In the genomic region with DNA sequence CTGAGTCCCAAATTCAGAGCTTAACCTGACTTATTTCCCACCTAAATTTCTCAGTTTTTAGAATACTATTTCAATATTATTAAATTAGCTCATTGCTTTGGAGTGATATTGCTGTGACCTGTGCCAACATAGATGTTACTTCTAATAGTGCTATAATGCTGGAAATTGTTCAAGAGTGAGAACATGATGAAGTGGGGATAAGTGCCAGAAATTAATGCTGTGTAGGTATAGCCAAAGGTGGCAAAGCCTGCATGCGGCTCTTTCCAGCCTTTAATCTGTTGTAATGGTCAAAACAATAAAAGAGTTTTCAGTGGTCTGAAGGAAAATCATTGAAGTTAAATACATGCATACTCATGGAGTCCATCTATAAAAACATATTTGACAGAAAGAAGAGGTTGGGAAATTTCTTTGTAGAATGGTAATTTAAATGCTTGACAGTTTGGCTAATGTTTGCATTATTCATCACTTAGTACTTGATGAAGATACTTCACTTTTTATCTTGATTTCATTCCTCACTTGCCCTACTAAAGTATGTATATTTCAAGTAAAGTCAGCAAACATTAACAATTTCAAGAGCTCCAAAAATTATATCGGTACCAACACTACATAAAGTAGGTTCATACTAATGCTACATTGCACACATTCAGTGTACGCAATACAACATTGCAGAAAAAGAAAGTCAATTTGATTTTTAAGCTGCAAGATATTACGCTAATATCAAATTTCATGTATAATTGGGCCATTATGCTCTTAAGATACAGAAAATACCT, we compare ENCODE assay signal across 17 cellular contexts.
DNase-seq lines count a peak whose midpoint lies in the region; ATAC-seq and TF ChIP-seq lines count a peak whose summit lies in the region.
"Had no signal": no experiment of that assay in that cellular context is flagged by ENCODE, and none has a peak within 500 bp of the region (broad histone marks: within the 10 kb centered on the region; RNA-seq: fewer than 3 reads in every experiment).

No MANE protein-coding gene starts in this region.

- no peaks in the 10 kb centered on the region for H3K27me3 ChIP-seq in adrenal gland
- H3K27me3 ChIP-seq: BLaER1 had no signal

- no peaks in the 10 kb centered on the region for H3K9me3 ChIP-seq in adrenal gland (replicated peaks in 1 of 3)
- H3K9me3 ChIP-seq: BLaER1, HAP-1 had no signal

- H3K36me3 ChIP-seq in adrenal gland (replicated peaks in 1 of 2): no peaks in the 10 kb centered on the region
- H3K36me3 ChIP-seq: BLaER1, HAP-1 had no signal

- ATAC-seq in esophagus mucosa (no peak), HG03025 (IDR thresholded peaks at IDR 0.05; ENCODE audit: low FRiP score, unreplicated experiment) (no peak)
- ATAC-seq: CD8-positive, alpha-beta T cell had no signal

- H3K27ac ChIP-seq in adrenal gland: no peak overlapping the region
- H3K27ac ChIP-seq: BLaER1, C4-2B had no signal

- DNase-seq in NCI-H1105 (lab: John Stamatoyannopoulos, UW): peak; percentile 36
- DNase-seq in NCI-H446 (lab: John Stamatoyannopoulos, UW): peak; percentile 78 to 86
- DNase-seq in cerebellar cortex (ENCODE audit: low spot score): peak; percentile 64
- no peak for DNase-seq in adrenal gland
- DNase-seq: CD4-positive, CD25-positive, alpha-beta regulatory T cell; CD8-positive, alpha-beta T cell; DMS 273 treated with DMSO at 0.1 percent for 48 hours; DMS79; EL; GF-D8; GOT3; HFFc6 had no signal

- no peak overlapping the region for H3K4me3 ChIP-seq in adrenal gland
- H3K4me3 ChIP-seq: BLaER1, HAP-1 had no signal

- 80 to 87% (median 84%) methylated on average over 4 of the region's 4 CpGs for WGBS in adrenal gland, 4 donors

- no peak for TF ChIP-seq POLR2A in adrenal gland (IDR thresholded peaks at IDR 0.05)

- no peak for TF ChIP-seq CTCF in adrenal gland (IDR thresholded peaks at IDR 0.05)

- no peaks in the 10 kb centered on the region for H3K4me1 ChIP-seq in adrenal gland (replicated peaks in 1 of 2)
- H3K4me1 ChIP-seq: BLaER1 had no signal

- intact Hi-C loops in adrenal gland (cut with DNase I): no loop called here

Comparison
In these comparisons a context has a peak if more than half of its experiments do, and no peak if none do; other contexts are left out.
1. DNase-seq: peak in NCI-H1105 (single experiment), NCI-H446 (2 of 2) and cerebellar cortex (single experiment); none in adrenal gland (0 of 7).